29 cellular contexts compared by ENCODE assay signal in genomic region chr5:126481243-126481642, GRCh38. TPM values are rescaled to one million over a fixed set of nuclear protein-coding genes. Genes with fewer than 3 reads are reported as not detected.
DNase-seq lines count a peak whose midpoint lies in the region; ATAC-seq and TF ChIP-seq lines count a peak whose summit lies in the region.
"Had no signal": no experiment of that assay in that cellular context is flagged by ENCODE, and none has a peak within 500 bp of the region (broad histone marks: within the 10 kb centered on the region; RNA-seq: fewer than 3 reads in every experiment).

No MANE protein-coding gene starts in this region.

- H3K4me3 ChIP-seq in AG04450 (ENCODE audit: low read depth, low read length) (no peak overlapping the region), mammary epithelial cell (replicated peaks in 1 of 3; ENCODE audit: insufficient read depth in 1 of 3, low read depth in 2 of 3, low read length in 3 of 3) (no peak overlapping the region), fibroblast of villous mesenchyme (ENCODE audit: low read depth, low read length) (no peak overlapping the region), PC-9 (no peak overlapping the region), psoas muscle (no peak overlapping the region)
- H3K4me3 ChIP-seq: esophagus muscularis mucosa, ovary, right atrium auricular region had no signal

- H4K20me1 ChIP-seq in mammary epithelial cell (ENCODE audit: insufficient read depth, low read length) (no peaks in the 10 kb centered on the region), PC-9 (ENCODE audit: insufficient read depth) (no peaks in the 10 kb centered on the region)

- H3K36me3 ChIP-seq in mammary epithelial cell (ENCODE audit: insufficient read depth, low read length): peaks cover 33% of the 10 kb centered on the region
- peaks cover 16% of the 10 kb centered on the region; the same call in 1 of the 2 replicates for H3K36me3 ChIP-seq in PC-9 (ENCODE audit: low read depth)
- peaks cover 3 to 15% of the 10 kb centered on the region in 2 donors for H3K36me3 ChIP-seq in psoas muscle (ENCODE audit: insufficient read depth in 1 of 2, low read depth in 1 of 2)
- H3K36me3 ChIP-seq: ovary had no signal

- H3K4me2 ChIP-seq in mammary epithelial cell (ENCODE audit: insufficient read depth, low read depth, low read length) (no peak overlapping the region), PC-9 (no peak overlapping the region)

- no peaks in the 10 kb centered on the region for H3K27me3 ChIP-seq in AG04450 (ENCODE audit: control insufficient read depth, insufficient read depth, low read length)
- H3K27me3 ChIP-seq in mammary epithelial cell (ENCODE audit: insufficient read depth, low read length): no peaks in the 10 kb centered on the region
- no peaks in the 10 kb centered on the region for H3K27me3 ChIP-seq in PC-9 (ENCODE audit: insufficient read depth, low read depth)
- H3K27me3 ChIP-seq in psoas muscle (ENCODE audit: insufficient read depth in 3 of 3, low read length in 2 of 3): no peaks in the 10 kb centered on the region
- H3K27me3 ChIP-seq: esophagus muscularis mucosa, ovary, right atrium auricular region had no signal

- TF ChIP-seq CTCF in AG04450 (IDR thresholded peaks at IDR 0.05; ENCODE audit: low read depth, low read length) (no peak), mammary epithelial cell (conservative IDR thresholded peaks at IDR 0.05 in 1 of 2, IDR thresholded peaks at IDR 0.05 in 1 of 2; ENCODE audit: extremely low read depth in 1 of 2, insufficient read depth in 1 of 2, low read depth in 1 of 2, low read length in 2 of 2) (no peak), fibroblast of villous mesenchyme (IDR thresholded peaks at IDR 0.05; ENCODE audit: insufficient read depth, low read depth, low read length) (no peak), PC-9 (conservative IDR thresholded peaks at IDR 0.05) (no peak), psoas muscle (IDR thresholded peaks at IDR 0.05) (no peak)

- no peak overlapping the region for H3K9ac ChIP-seq in mammary epithelial cell (ENCODE audit: insufficient read depth, low read length)

- CTCF ChIA-PET in AG04450 (lab: Charles Lee) (interaction anchor here (0.6 to 1.5 kb wide), 7 partner anchors 8 to 934 kb away, joined by 3 to 6 read pairs (median 4); no protein-coding TSS in a partner anchor), mammary epithelial cell (lab: Charles Lee; ENCODE audit: low non-redundant PET) (no interaction called here), PC-9 (lab: Charles Lee) (interaction anchor here (0.6 kb wide), 1 partner anchor 144 kb away, joined by 3 read pairs; no protein-coding TSS in a partner anchor)

- DNase-seq in AG04450 (ENCODE audit: low read depth, low spot score): peak; percentile 55
- DNase-seq in NCI-H226: peak; percentile 33
- no peak for DNase-seq in mammary epithelial cell
- peak; percentile 62 for DNase-seq in fibroblast of villous mesenchyme (ENCODE audit: low read depth)
- DNase-seq in PC-9: no peak
- DNase-seq in Right ventricle myocardium inferior (ENCODE audit: missing footprints): no peak
- DNase-seq in psoas muscle: no peak
- DNase-seq in stimulated activated CD4-positive, alpha-beta T cell treated with anti-CD3 and anti-CD28 coated beads, Interleukin-4, amount 100 ng/mL, for 1 hour: no peak
- DNase-seq: activated CD4-positive, alpha-beta T cell treated with anti-CD3 and anti-CD28 coated beads, Interleukin-2, amount 50 U/mL, for 48 hours; activated CD4-positive, CD25-positive, alpha-beta regulatory T cell treated with anti-CD3 and anti-CD28 coated beads, Interleukin-2, amount 50 U/mL, for 72 hours; activated naive CD4-positive, alpha-beta T cell treated with anti-CD3 and anti-CD28 coated beads, Interleukin-2, amount 50 U/mL, for 16 hours; amygdala; CD4-positive, alpha-beta T cell; central memory CD4-positive, alpha-beta T cell; hypothalamus; KBM-7; left cardiac atrium; NCI-H1092 treated with DMSO at 0.1 percent for 48 hours; NCI-H187; NCI-H2171; NCI-H524 treated with DMSO at 0.1 percent for 48 hours; OCI-M1; ovary; Right ventricle myocardium superior; stimulated activated CD4-positive, alpha-beta T cell treated with anti-CD3 and anti-CD28 coated beads, Interleukin-1b, Interleukin-23, amount 100 ng/mL, for 48 hours; stimulated activated naive CD8-positive, alpha-beta T cell treated with anti-CD3 and anti-CD28 coated beads, Interleukin-15, Interleukin-2, amounts not matched to agents 100 U/mL and 50 U/mL, for 24 hours had no signal

- ATAC-seq in Right ventricle myocardium inferior (no peak), psoas muscle (no peak)
- ATAC-seq: left cardiac atrium; natural killer cell treated with Interleukin-12 subunit alpha and Interleukin-12 subunit beta and Interleukin-15 and Interleukin-18, amount 100 ng/mL, for 72 hours; stimulated activated naive CD8-positive, alpha-beta T cell treated with anti-CD3 and anti-CD28 coated beads, Interleukin-15, Interleukin-2, amounts not matched to agents 100 U/mL and 50 U/mL, for 24 hours had no signal

- in situ Hi-C loops in mammary epithelial cell (cut with MboI; ENCODE audit: low sequenced_read_pairs in 2 of 2): no loop called here

- POLR2A ChIA-PET in AG04450 (lab: Yijun Ruan, JAX) (interaction anchor here (0.6 to 1.2 kb wide), 3 partner anchors 14 to 127 kb away, joined by 3 to 13 read pairs (median 3); partner anchors contain the start of gene GRAMD2B), PC-9 (lab: Charles Lee; ENCODE audit: unreplicated experiment) (no interaction called here)

- 97% methylated on average over 2 of the region's 2 CpGs for WGBS in mammary epithelial cell (ENCODE audit: low coverage, missing lambda C conversion rate)
- 84 to 91% (median 89%) methylated on average over 2 of the region's 2 CpGs for WGBS in psoas muscle, 3 donors

- H3K79me2 ChIP-seq in mammary epithelial cell (ENCODE audit: insufficient read depth, low read length): no peaks in the 10 kb centered on the region
- H3K79me2 ChIP-seq in PC-9 (ENCODE audit: low read depth): no peaks in the 10 kb centered on the region

- H2AFZ ChIP-seq in mammary epithelial cell (ENCODE audit: low read depth, low read length) (no peak overlapping the region), PC-9 (no peak overlapping the region)

- H3K27ac ChIP-seq in AG04450 (ENCODE audit: low read depth, low read length) (no peak overlapping the region), mammary epithelial cell (ENCODE audit: insufficient read depth, low read depth, low read length) (no peak overlapping the region), PC-9 (no peak overlapping the region), psoas muscle (no peak overlapping the region)

- dilution Hi-C loops in mammary epithelial cell (cut with HindIII; ENCODE audit: low sequenced_read_pairs): no loop called here

- H3K9me3 ChIP-seq in AG04450 (ENCODE audit: control insufficient read depth, insufficient read depth, low read length): no peaks in the 10 kb centered on the region
- no peaks in the 10 kb centered on the region for H3K9me3 ChIP-seq in mammary epithelial cell (replicated peaks; ENCODE audit: insufficient read depth, low read length)
- H3K9me3 ChIP-seq in PC-9 (ENCODE audit: insufficient read depth, low read depth): no peaks in the 10 kb centered on the region
- no peaks in the 10 kb centered on the region for H3K9me3 ChIP-seq in psoas muscle
- H3K9me3 ChIP-seq: esophagus muscularis mucosa, ovary, right atrium auricular region had no signal

- H3K4me1 ChIP-seq in mammary epithelial cell (ENCODE audit: insufficient read depth, low read length) (no peaks in the 10 kb centered on the region), PC-9 (replicated peaks; ENCODE audit: insufficient read depth) (no peaks in the 10 kb centered on the region), psoas muscle (no peaks in the 10 kb centered on the region)

- BruUV-seq in mammary epithelial cell (replicated peaks; lab: Mats Ljungman, UMichigan) (TSS peak; percentile 2), PC-9 (replicated peaks; lab: Mats Ljungman, UMichigan) (no TSS peak)

- no peaks in the 10 kb centered on the region for H3F3A ChIP-seq in PC-9 (ENCODE audit: insufficient read depth, low read depth)

- no peaks in the 10 kb centered on the region for H3K9me2 ChIP-seq in PC-9 (ENCODE audit: insufficient read depth)

- intact Hi-C loops in mammary epithelial cell (cut with micrococcal nuclease) (no loop called here), PC-9 (cut with micrococcal nuclease; ENCODE audit: unreplicated experiment) (no loop called here), Right ventricle myocardium inferior (cut with DNase I) (no loop called here), psoas muscle (cut with DNase I) (no loop called here)

RNA-seq across cellular contexts. Expression of gene GRAMD2B, which starts 58.0 kb away (rescaled TPM):
- polyA plus RNA-seq in AG04450 (2011; rRNA removed) (9.4 and 11.9 TPM in 2 replicates), mammary epithelial cell (36.9 TPM), psoas muscle (1 to 10 TPM; 1.3 to 3.8 (median 1.9) TPM)
- 3.9 and 4.7 TPM in 2 replicates for polyA minus RNA-seq in AG04450 (2011; rRNA and poly(A)+ RNA removed)
- total RNA-seq in mammary epithelial cell (100 to 1,000 TPM in 1 of 2 donors, 10 to 100 TPM in 1; 56.2 to 113 TPM), fibroblast of villous mesenchyme (61.8 and 113 TPM in 2 replicates), PC-9 (2021) (10.0 and 11.7 TPM in 2 replicates), Right ventricle myocardium inferior (29.3 TPM), psoas muscle (1 to 10 TPM; 2.8 to 8.0 (median 5.4) TPM)
- 14.3 TPM for polyA minus RNA-seq in mammary epithelial cell

Comparison
In these comparisons a context has a peak if more than half of its experiments do, and no peak if none do; other contexts are left out.
1. DNase-seq: peak in AG04450 (single experiment), NCI-H226 (single experiment) and fibroblast of villous mesenchyme (single experiment); none in mammary epithelial cell (single experiment), PC-9 (0 of 2), Right ventricle myocardium inferior (single experiment), psoas muscle (0 of 2) and stimulated activated CD4-positive, alpha-beta T cell treated with anti-CD3 and anti-CD28 coated beads, Interleukin-4, amount 100 ng/mL, for 1 hour (single experiment).